In the genomic region with DNA sequence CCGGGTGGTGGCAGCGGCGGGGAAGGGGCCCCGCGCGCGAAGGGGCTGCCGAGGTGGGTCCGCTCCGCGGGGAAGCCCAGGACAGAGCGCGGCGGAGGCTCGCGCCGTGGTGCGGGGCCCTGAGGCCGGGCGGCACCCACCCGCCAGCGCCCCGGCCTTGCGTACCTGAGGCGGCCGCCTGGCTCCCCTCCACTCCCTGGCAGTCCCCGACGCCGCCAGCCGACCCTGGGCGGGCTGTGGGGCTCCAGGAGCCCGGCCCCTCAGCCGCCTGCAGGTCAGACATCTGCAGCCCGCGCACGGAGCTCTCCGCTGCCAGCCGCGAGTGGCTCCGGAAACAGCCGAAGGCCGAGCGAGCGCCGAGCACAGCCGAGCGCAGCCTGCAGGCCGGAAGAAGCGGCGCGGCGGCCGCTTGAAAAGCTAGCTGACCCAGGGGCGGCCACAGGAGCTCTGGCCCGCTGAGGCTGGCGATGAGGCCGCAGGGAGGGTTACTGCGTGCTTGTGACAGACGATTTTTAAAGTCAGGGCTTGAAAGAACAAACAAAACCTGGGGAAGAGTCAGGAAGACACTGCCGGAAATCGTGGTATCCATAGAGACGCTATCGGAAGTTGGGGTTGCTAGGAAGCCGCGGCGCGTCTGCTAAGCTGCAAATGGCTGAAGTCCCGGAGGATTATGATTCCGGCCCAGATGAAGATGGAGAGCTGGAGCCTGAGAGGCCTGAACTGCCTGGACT, we compare ENCODE assay signal across 8 cellular contexts. TPM values are rescaled to one million over a fixed set of nuclear protein-coding genes. Genes with fewer than 3 reads are reported as not detected.
DNase-seq lines count a peak whose midpoint lies in the region; ATAC-seq and TF ChIP-seq lines count a peak whose summit lies in the region.

TSS of gene SAMD15 (plus strand) at position 609 of the 731 bp plus-strand sequence. CDS start at position 649, 40 bp downstream.
A gene with protein sequence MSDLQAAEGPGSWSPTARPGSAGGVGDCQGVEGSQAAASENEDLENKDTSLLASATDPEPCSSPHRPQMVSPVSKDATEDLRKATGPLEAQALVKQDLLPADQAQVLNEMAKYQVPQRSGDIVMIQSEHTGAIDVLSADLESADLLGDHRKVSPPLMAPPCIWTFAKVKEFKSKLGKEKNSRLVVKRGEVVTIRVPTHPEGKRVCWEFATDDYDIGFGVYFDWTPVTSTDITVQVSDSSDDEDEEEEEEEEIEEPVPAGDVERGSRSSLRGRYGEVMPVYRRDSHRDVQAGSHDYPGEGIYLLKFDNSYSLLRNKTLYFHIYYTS (minus strand): TSS at position 324 of the 731 bp plus-strand sequence. CDS start 41 bp downstream, at position 283.

- ATAC-seq in GM19023 (IDR thresholded peaks at IDR 0.05; ENCODE audit: unreplicated experiment) (peak; percentile 92), HG03196 (IDR thresholded peaks at IDR 0.05; ENCODE audit: unreplicated experiment) (peak; percentile 82), left colon (peak; percentile 97)

- intact Hi-C loops in left colon (cut with DNase I, micrococcal nuclease) = no loop called here

- DNase-seq in Ammon's horn (ENCODE audit: low spot score) (peak; percentile 91), NCI-H226 (peak; percentile 78), choroid plexus epithelial cell (ENCODE audit: low read depth) (peak; percentile 87), left colon (peak; percentile 71 to 88)
- DNase-seq in activated CD4-positive, alpha-beta T cell treated with anti-CD3 and anti-CD28 coated beads for 1 hour = peak; percentile 71
- peak; percentile 63 to 81 for DNase-seq in stimulated activated CD4-positive, alpha-beta T cell treated with anti-CD3 and anti-CD28 coated beads, Interleukin-1b, Interleukin-23, amount 100 ng/mL, for 4 hours (ENCODE audit: low read depth in 2 of 2)

- TF ChIP-seq CTCF in choroid plexus epithelial cell (conservative IDR thresholded peaks at IDR 0.05; ENCODE audit: low read depth, low read length) = peak; percentile 29

- peak within 1 kb of the TSS; percentile 97 for H3K4me3 ChIP-seq in choroid plexus epithelial cell (ENCODE audit: low read depth, low read length)

RNA-seq across cellular contexts. Expression of gene SAMD15, which starts in this region (rescaled TPM):
- under 1 TPM; 0.31 to 0.36 TPM for total RNA-seq in left colon

RNA-seq across cellular contexts. Expression of the second gene that starts in this region (rescaled TPM):
- 1 to 10 TPM; 7.4 TPM for total RNA-seq in left colon

Comparison
In these comparisons a context has a peak if more than half of its experiments do, and no peak if none do; other contexts are left out.
1. Peak in every context shown above with its lines: DNase-seq, ATAC-seq and H3K4me3 ChIP-seq.